In genomic region chr9:115241641-115242040, GRCh38 we compare ENCODE assay signal across 32 cellular contexts.
"Had no signal": no experiment of that assay in that cellular context is flagged by ENCODE, and none has a peak within 500 bp of the region (broad histone marks: within the 10 kb centered on the region; RNA-seq: fewer than 3 reads in every experiment).

No MANE protein-coding gene starts in this region.

- H3K4me1 ChIP-seq: body of pancreas had no signal

- H3K9me3 Mint-ChIP-seq: activated CD8-positive, alpha-beta T cell treated with anti-CD3 and anti-CD28 coated beads for 36 hours; activated T-cell treated with anti-CD3 and anti-CD28 coated beads, Interleukin-2, amount 50 U/mL, for 4 hours; activated T-helper 17 cell treated with anti-CD3 and anti-CD28 coated beads, Interleukin-2, amount 50 U/mL, for 72 hours; T-helper 2 cell treated with Interferon-gamma antibody and Interleukin-4, amounts not matched to agents 5 μg/mL and 100 μg/mL, for 36 hours had no signal

- FAIRE-seq: colon, endometrium, endothelial cell of umbilical vein, frontal cortex had no signal

- H3K4me1 Mint-ChIP-seq: activated B cell treated with CpG ODN at 0.5 μM for 24 hours; activated T-helper 17 cell treated with anti-CD3 and anti-CD28 coated beads, Interleukin-2, amount 50 U/mL, for 72 hours had no signal

- H3K27ac ChIP-seq: body of pancreas, epithelial cell of prostate, esophagus squamous epithelium, WERI-Rb-1 had no signal

- H3K4me3 Mint-ChIP-seq: activated B cell treated with CpG ODN at 0.5 μM for 24 hours; activated CD8-positive, alpha-beta T cell treated with anti-CD3 and anti-CD28 coated beads for 36 hours; activated naive CD8-positive, alpha-beta T cell; activated T-cell treated with anti-CD3 and anti-CD28 coated beads, Interleukin-2, amount 50 U/mL, for 4 hours; activated T-helper 17 cell treated with anti-CD3 and anti-CD28 coated beads, Interleukin-2, amount 50 U/mL, for 72 hours; effector memory CD8-positive, alpha-beta T cell; T-helper 2 cell treated with Interferon-gamma antibody and Interleukin-4, amounts not matched to agents 5 μg/mL and 100 μg/mL, for 36 hours had no signal

- H3K4me3 ChIP-seq: body of pancreas, esophagus squamous epithelium had no signal

- H3K36me3 ChIP-seq: esophagus squamous epithelium, WERI-Rb-1 had no signal

- H3K9me3 ChIP-seq: body of pancreas, esophagus squamous epithelium had no signal

- H3K27me3 ChIP-seq: body of pancreas, esophagus squamous epithelium had no signal

- H3K27me3 Mint-ChIP-seq: activated B cell treated with CpG ODN at 0.5 μM for 24 hours had no signal

- H3K36me3 Mint-ChIP-seq: activated naive CD8-positive, alpha-beta T cell had no signal

- DNase-seq: activated B cell treated with CpG ODN at 0.5 μM for 24 hours; activated CD4-positive, alpha-beta T cell treated with anti-CD3 and anti-CD28 coated beads for 48 hours; activated CD4-positive, alpha-beta T cell treated with anti-CD3 and anti-CD28 coated beads, Interleukin-2, amount 50 U/mL, for 1 hour; activated CD4-positive, alpha-beta T cell treated with anti-CD3 and anti-CD28 coated beads, Interleukin-2, amount 50 U/mL, for 48 hours; activated CD8-positive, alpha-beta memory T cell treated with anti-CD3 and anti-CD28 coated beads for 24 hours; activated CD8-positive, alpha-beta T cell treated with anti-CD3 and anti-CD28 coated beads for 36 hours; activated effector memory CD4-positive, alpha-beta T cell treated with Interleukin-2 at 50 U/mL for 16 hours; activated gamma-delta T cell treated with Interleukin-2 at 50 U/mL for 16 hours; activated naive CD4-positive, alpha-beta T cell treated with anti-CD3 and anti-CD28 coated beads, Interleukin-2, amount 50 U/mL, for 16 hours; activated naive CD4-positive, alpha-beta T cell treated with Interleukin-2 at 50 U/mL for 16 hours; activated T-cell treated with anti-CD3 and anti-CD28 coated beads, Interleukin-2, amount 50 U/mL, for 4 hours; amniotic stem cell; anterior cingulate cortex; body of pancreas; caudate nucleus; cortex of kidney; dermis blood vessel endothelial cell; effector CD4-positive, alpha-beta T cell; effector memory CD8-positive, alpha-beta T cell; esophagus squamous epithelium; head of caudate nucleus; hippocampal formation; T1000; WERI-Rb-1 had no signal

- H3K27ac Mint-ChIP-seq: activated B cell treated with CpG ODN at 0.5 μM for 24 hours; activated CD8-positive, alpha-beta T cell treated with anti-CD3 and anti-CD28 coated beads for 36 hours; activated naive CD8-positive, alpha-beta T cell; activated T-helper 17 cell treated with anti-CD3 and anti-CD28 coated beads, Interleukin-2, amount 50 U/mL, for 72 hours; effector memory CD8-positive, alpha-beta T cell; T-helper 2 cell treated with Interferon-gamma antibody and Interleukin-4, amounts not matched to agents 5 μg/mL and 100 μg/mL, for 36 hours had no signal
